In genomic region chr18:13568443-13569392, GRCh38 we compare ENCODE assay signal across 1 cellular context.
A peak's percentile ranks its signal among the peaks of the same experiment; 100 is the strongest.
TF ChIP-seq lines count a peak whose summit lies in the region.

No MANE protein-coding gene starts in this region.

TF ChIP-seq in GM12878, 131 proteins besides CTCF, POLR2A, EP300 and RAD21 (continued from another document):
- TF ChIP-seq USF1 (IDR thresholded peaks at IDR 0.05; ENCODE audit: borderline replicate concordance, extremely low read length, insufficient read depth, low read depth, low read length) = peak; percentile 45
- TF ChIP-seq RBBP5 (conservative IDR thresholded peaks at IDR 0.05) = no peak
- TF ChIP-seq NBN (IDR thresholded peaks at IDR 0.05) = 0 out of 2 replicates have a peak, but pooled peaks have one; percentile 37
- TF ChIP-seq, protein P1, sequence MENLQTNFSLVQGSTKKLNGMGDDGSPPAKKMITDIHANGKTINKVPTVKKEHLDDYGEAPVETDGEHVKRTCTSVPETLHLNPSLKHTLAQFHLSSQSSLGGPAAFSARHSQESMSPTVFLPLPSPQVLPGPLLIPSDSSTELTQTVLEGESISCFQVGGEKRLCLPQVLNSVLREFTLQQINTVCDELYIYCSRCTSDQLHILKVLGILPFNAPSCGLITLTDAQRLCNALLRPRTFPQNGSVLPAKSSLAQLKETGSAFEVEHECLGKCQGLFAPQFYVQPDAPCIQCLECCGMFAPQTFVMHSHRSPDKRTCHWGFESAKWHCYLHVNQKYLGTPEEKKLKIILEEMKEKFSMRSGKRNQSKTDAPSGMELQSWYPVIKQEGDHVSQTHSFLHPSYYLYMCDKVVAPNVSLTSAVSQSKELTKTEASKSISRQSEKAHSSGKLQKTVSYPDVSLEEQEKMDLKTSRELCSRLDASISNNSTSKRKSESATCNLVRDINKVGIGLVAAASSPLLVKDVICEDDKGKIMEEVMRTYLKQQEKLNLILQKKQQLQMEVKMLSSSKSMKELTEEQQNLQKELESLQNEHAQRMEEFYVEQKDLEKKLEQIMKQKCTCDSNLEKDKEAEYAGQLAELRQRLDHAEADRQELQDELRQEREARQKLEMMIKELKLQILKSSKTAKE (IDR thresholded peaks at IDR 0.05; ENCODE audit: low read depth, poor library complexity, severe bottlenecking) = peak; percentile 87
- no peak; the same call in 1 of the 2 replicates for TF ChIP-seq RB1 (IDR thresholded peaks at IDR 0.05; ENCODE audit: borderline replicate concordance)
- peak; percentile 21; the same call in 1 of the 2 replicates for TF ChIP-seq MTA3 (IDR thresholded peaks at IDR 0.05; ENCODE audit: borderline replicate concordance, low read length)
TF ChIP-seq in GM12878: peak in this region for 53.
